Comparison of ENCODE assay signal across 9 cellular contexts in the genomic region with DNA sequence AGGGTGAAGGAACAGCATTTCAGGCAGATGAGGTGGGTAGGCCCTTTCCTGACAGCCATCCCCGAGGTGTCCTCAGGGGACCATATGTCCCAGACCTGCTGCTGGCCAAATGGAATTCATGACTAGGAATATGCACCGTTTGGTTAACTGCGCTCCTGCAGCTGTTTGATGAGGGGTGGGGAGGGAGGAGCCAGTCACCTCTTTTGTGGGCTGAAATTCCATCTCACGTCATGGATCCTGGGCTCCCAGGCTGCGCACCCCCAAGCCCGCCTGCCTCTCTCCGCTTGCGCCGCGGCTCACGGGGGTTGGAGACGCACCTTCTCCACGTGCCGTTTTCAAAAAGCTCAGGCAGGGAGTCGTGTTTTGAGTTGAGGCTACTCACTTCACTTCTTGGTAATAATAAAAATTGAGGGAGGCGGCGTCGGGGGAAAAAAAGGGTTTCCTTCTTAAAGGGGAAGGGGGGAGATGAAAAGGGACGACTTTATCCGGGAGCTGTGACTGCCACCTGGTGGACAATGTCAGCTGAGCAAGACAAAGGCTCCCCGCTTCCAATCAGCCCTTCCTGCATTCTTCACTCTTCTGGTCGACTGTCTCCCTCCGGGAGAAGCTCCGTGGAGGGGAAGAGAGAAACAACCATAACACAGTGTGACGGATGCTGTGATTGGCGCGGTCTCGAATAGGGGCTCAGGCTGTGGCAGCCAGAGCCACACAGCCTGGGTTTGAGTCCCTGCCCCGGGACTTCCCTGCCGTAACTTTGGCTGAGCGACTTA. TPM values are rescaled to one million over a fixed set of nuclear protein-coding genes. Genes with fewer than 3 reads are reported as not detected.
A peak's percentile ranks its signal among the peaks of the same experiment; 100 is the strongest.
DNase-seq lines count a peak whose midpoint lies in the region; ATAC-seq and TF ChIP-seq lines count a peak whose summit lies in the region.
"Had no signal": no experiment of that assay in that cellular context is flagged by ENCODE, and none has a peak within 500 bp of the region (broad histone marks: within the 10 kb centered on the region; RNA-seq: fewer than 3 reads in every experiment).

No MANE protein-coding gene starts in this region.

- H3K27me3 ChIP-seq in MM.1S (replicated peaks; ENCODE audit: insufficient read depth, low read length) (no peaks in the 10 kb centered on the region), ovary (no peaks in the 10 kb centered on the region), testis (no peaks in the 10 kb centered on the region)

- H3K4me2 ChIP-seq in MM.1S (ENCODE audit: low read depth, low read length) = peak overlapping the region; percentile 84

- DNase-seq in COLO829 (ENCODE audit: low spot score) = peak; percentile 63
- DNase-seq in MM.1S = peak; percentile 67
- DNase-seq in SKM-1 treated with dmso at 0.1 percent for 144 hours (lab: John Stamatoyannopoulos, UW; ENCODE audit: unreplicated experiment) = peak; percentile 66
- DNase-seq in activated naive CD8-positive, alpha-beta T cell treated with anti-CD3 and anti-CD28 coated beads, Interleukin-2, amount 10 ng/mL, durations not matched to agents 7 days and 5 days = peak; percentile 73
- DNase-seq in Right ventricle myocardium superior = peak; percentile 82
- peak; percentile 80 to 89 (median 87) for DNase-seq in ovary
- DNase-seq in testis = peak; percentile 94

- H3K27me3 Mint-ChIP-seq in activated naive CD8-positive, alpha-beta T cell treated with anti-CD3 and anti-CD28 coated beads, Interleukin-2, amount 10 ng/mL, durations not matched to agents 7 days and 5 days = peaks cover 15% of the 10 kb centered on the region

- no peaks in the 10 kb centered on the region for H3K36me3 Mint-ChIP-seq in activated naive CD8-positive, alpha-beta T cell treated with anti-CD3 and anti-CD28 coated beads, Interleukin-2, amount 10 ng/mL, durations not matched to agents 7 days and 5 days

- POLR2A ChIA-PET in activated naive CD8-positive, alpha-beta T cell treated with anti-CD3 and anti-CD28 coated beads, Interleukin-2, amount 10 ng/mL, durations not matched to agents 7 days and 5 days (lab: Charles Lee) = interaction anchor here (1.3 kb wide), 1 partner anchor 357 kb away, joined by 8 read pairs; the partner anchor contains the start of gene BOD1

- H3K9me3 Mint-ChIP-seq in activated naive CD8-positive, alpha-beta T cell treated with anti-CD3 and anti-CD28 coated beads, Interleukin-2, amount 10 ng/mL, durations not matched to agents 7 days and 5 days = no peaks in the 10 kb centered on the region

- H3K4me1 Mint-ChIP-seq in activated naive CD8-positive, alpha-beta T cell treated with anti-CD3 and anti-CD28 coated beads, Interleukin-2, amount 10 ng/mL, durations not matched to agents 7 days and 5 days = peaks cover 4% of the 10 kb centered on the region

- H3K79me2 ChIP-seq in MM.1S (ENCODE audit: low read length) = no peaks in the 10 kb centered on the region

- H3K36me3 ChIP-seq in MM.1S (replicated peaks; ENCODE audit: insufficient read depth, low read length) = no peaks in the 10 kb centered on the region
- H3K36me3 ChIP-seq in ovary = no peaks in the 10 kb centered on the region
- H3K36me3 ChIP-seq in testis (ENCODE audit: low read depth, missing control alignments) = no peaks in the 10 kb centered on the region

- H2AFZ ChIP-seq in MM.1S (ENCODE audit: low read length) = peak overlapping the region; percentile 67

- no peaks in the 10 kb centered on the region for H3F3A ChIP-seq in MM.1S (ENCODE audit: insufficient read depth, low read length)

- no peak overlapping the region for H3K27ac Mint-ChIP-seq in activated naive CD8-positive, alpha-beta T cell treated with anti-CD3 and anti-CD28 coated beads, Interleukin-2, amount 10 ng/mL, durations not matched to agents 7 days and 5 days

- no peak for TF ChIP-seq EP300 in ovary (IDR thresholded peaks at IDR 0.05)

- no peaks in the 10 kb centered on the region for H4K20me1 ChIP-seq in MM.1S (ENCODE audit: insufficient read depth, low read length)

- no peak overlapping the region for H3K27ac ChIP-seq in MM.1S (ENCODE audit: low read length)
- no peak overlapping the region for H3K27ac ChIP-seq in ovary
- no peak overlapping the region for H3K27ac ChIP-seq in testis

- ATAC-seq in GM21723 (IDR thresholded peaks at IDR 0.05; ENCODE audit: unreplicated experiment) (peak; percentile 85), Right ventricle myocardium superior (ENCODE audit: poor library complexity) (peak; percentile 91)
- ATAC-seq in activated naive CD8-positive, alpha-beta T cell treated with anti-CD3 and anti-CD28 coated beads, Interleukin-2, amount 10 ng/mL, durations not matched to agents 7 days and 5 days (ENCODE audit: low read depth) = peak; percentile 61

- peak overlapping the region; percentile 77 for H3K4me3 Mint-ChIP-seq in activated naive CD8-positive, alpha-beta T cell treated with anti-CD3 and anti-CD28 coated beads, Interleukin-2, amount 10 ng/mL, durations not matched to agents 7 days and 5 days

- TF ChIP-seq POLR2A in ovary (IDR thresholded peaks at IDR 0.05) (no peak), testis (IDR thresholded peaks at IDR 0.05) (no peak)

- H3K4me1 ChIP-seq in MM.1S (ENCODE audit: low read length) (peaks cover 15% of the 10 kb centered on the region), ovary (ENCODE audit: insufficient read depth) (peaks cover 4% of the 10 kb centered on the region), testis (no peaks in the 10 kb centered on the region)

- no peaks in the 10 kb centered on the region for H3K9me2 ChIP-seq in MM.1S (replicated peaks; ENCODE audit: insufficient read depth, low read length)

- WGBS in ovary, 3 donors = 1 to 2% (median 1%) methylated on average over 31 of the region's 31 CpGs
- 0 to 2% methylated on average over 13 to 31 of the region's 31 CpGs for WGBS in testis, 2 donors

- no peaks in the 10 kb centered on the region for H3K9me3 ChIP-seq in MM.1S (replicated peaks; ENCODE audit: insufficient read depth, low read length)
- no peaks in the 10 kb centered on the region for H3K9me3 ChIP-seq in ovary
- H3K9me3 ChIP-seq in testis = no peaks in the 10 kb centered on the region

- peak; percentile 86 for TF ChIP-seq CTCF in MM.1S (IDR thresholded peaks at IDR 0.05; ENCODE audit: low read length)
- TF ChIP-seq CTCF in ovary (IDR thresholded peaks at IDR 0.05) = peak; percentile 71 to 89 (median 88)
- peak; percentile 83 to 95 (median 94) for TF ChIP-seq CTCF in testis (IDR thresholded peaks at IDR 0.05)

- peak overlapping the region; percentile 18; the same call in 1 of the 2 replicates for H3K9ac ChIP-seq in MM.1S (ENCODE audit: low read length)

- intact Hi-C loops in Right ventricle myocardium superior (cut with DNase I) = loop anchor here (2.0 to 5.0 kb wide), 3 partner anchors 86 to 354 kb away; partner anchors contain the start of gene CPEB4
- intact Hi-C loops in ovary (cut with DNase I) = loop anchor here (2.0 to 10.0 kb wide), 3 partner anchors 352 to 678 kb away; no protein-coding TSS in a partner anchor
- intact Hi-C loops in testis (cut with DNase I; ENCODE audit: low total_unique reads) = loop anchor here (5.0 kb wide), 1 partner anchor 356 kb away; the partner anchor contains the start of gene BOD1

- H3K4me3 ChIP-seq in MM.1S (ENCODE audit: low read length) (peak overlapping the region; percentile 79), ovary (peak overlapping the region; percentile 41), testis (peak overlapping the region; percentile 32 to 57)

RNA-seq across cellular contexts. Expression of gene C5orf47, which starts 15.9 kb away (rescaled TPM):
- not detected for total RNA-seq in activated naive CD8-positive, alpha-beta T cell treated with anti-CD3 and anti-CD28 coated beads, Interleukin-2, amount 10 ng/mL, durations not matched to agents 7 days and 5 days
- total RNA-seq in Right ventricle myocardium superior = not detected
- not detected for total RNA-seq in ovary
- under 1 TPM in 1 of 2 donors, not detected in 1; 0.15 TPM for polyA plus RNA-seq in ovary
- total RNA-seq in testis = 10 to 100 TPM; 26.0 to 43.5 TPM
- polyA plus RNA-seq in testis (ENCODE audit: insufficient read depth, low read depth, low replicate concordance) = 29.0 TPM
- total RNA-seq: subcutaneous adipose tissue had no signal

Comparison
In these comparisons a context has a peak if more than half of its experiments do, and no peak if none do; other contexts are left out.
1. RNA of gene C5orf47, which starts 15.9 kb away (total RNA-seq): 26.0 to 43.5 TPM in testis; not detected in Right ventricle myocardium superior (single experiment), not detected in activated naive CD8-positive, alpha-beta T cell treated with anti-CD3 and anti-CD28 coated beads, Interleukin-2, amount 10 ng/mL, durations not matched to agents 7 days and 5 days and not detected in ovary; every median in the first group is over 10 times any median in the second.
2. Peak in every context shown above with its lines, with median percentiles within 50 percentile points of each other: DNase-seq, ATAC-seq, H3K4me3 ChIP-seq and CTCF ChIP-seq.